Comparison of ENCODE assay signal across 20 cellular contexts in the genomic region with DNA sequence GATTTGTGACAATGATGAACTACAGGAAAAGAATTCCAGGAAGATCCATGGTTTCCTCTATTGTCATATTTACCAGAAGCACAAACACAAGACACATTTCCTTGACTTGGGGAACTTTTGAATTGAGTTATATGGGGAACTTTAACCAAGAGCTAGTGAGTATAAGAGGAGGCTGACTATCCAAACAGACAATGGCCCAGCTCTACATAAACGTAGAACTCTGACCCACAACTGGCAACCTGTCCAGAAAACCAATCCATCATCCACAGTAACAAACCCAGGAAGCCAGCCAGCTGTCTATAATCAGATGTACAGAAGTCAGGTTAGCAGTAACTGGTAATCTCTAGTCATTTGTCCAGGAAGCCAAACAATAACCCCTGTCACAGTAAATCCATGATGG.
"Had no signal": no experiment of that assay in that cellular context is flagged by ENCODE, and none has a peak within 500 bp of the region (broad histone marks: within the 10 kb centered on the region; RNA-seq: fewer than 3 reads in every experiment).

No MANE protein-coding gene starts in this region.

- H3K36me3 ChIP-seq: colonic mucosa, esophagus squamous epithelium, spleen, tibial artery, upper lobe of left lung, vagina had no signal

- H3K36me3 Mint-ChIP-seq: immature natural killer cell; natural killer cell treated with Interleukin-12 subunit alpha and Interleukin-12 subunit beta and Interleukin-15 and Interleukin-18, amount 100 ng/mL, for 72 hours; stimulated activated memory B cell treated with anti-CD40 and anti-IgM and Interleukin-4, amounts not matched to agents 10 μg/mL and 1 μg/mL and 100 μg/mL, for 72 hours had no signal

- H3K27ac Mint-ChIP-seq: stimulated activated memory B cell treated with anti-CD40 and anti-IgM and Interleukin-4, amounts not matched to agents 10 μg/mL and 1 μg/mL and 100 μg/mL, for 72 hours; stimulated activated naive CD8-positive, alpha-beta T cell treated with anti-CD3 and anti-CD28 coated beads, Interleukin-15, Interleukin-2, amounts not matched to agents 100 ng/mL and 50 ng/mL, for 24 hours had no signal

- H3K79me2 ChIP-seq: parathyroid adenoma had no signal

- H3K9me3 Mint-ChIP-seq: immature natural killer cell; natural killer cell treated with Interleukin-12 subunit alpha and Interleukin-12 subunit beta and Interleukin-15 and Interleukin-18, amount 100 ng/mL, for 72 hours; stimulated activated naive CD8-positive, alpha-beta T cell treated with anti-CD3 and anti-CD28 coated beads, Interleukin-15, Interleukin-2, amounts not matched to agents 100 ng/mL and 50 ng/mL, for 24 hours had no signal

- H3K4me1 Mint-ChIP-seq: immature natural killer cell; stimulated activated memory B cell treated with anti-CD40 and anti-IgM and Interleukin-4, amounts not matched to agents 10 μg/mL and 1 μg/mL and 100 μg/mL, for 72 hours had no signal

- H3K27ac ChIP-seq: colonic mucosa, parathyroid adenoma, psoas muscle, spleen, tibial artery, vagina had no signal

- H3K27me3 Mint-ChIP-seq: natural killer cell treated with Interleukin-12 subunit alpha and Interleukin-12 subunit beta and Interleukin-15 and Interleukin-18, amount 100 ng/mL, for 72 hours; stimulated activated memory B cell treated with anti-CD40 and anti-IgM and Interleukin-4, amounts not matched to agents 10 μg/mL and 1 μg/mL and 100 μg/mL, for 72 hours had no signal

- H3K27me3 ChIP-seq: colonic mucosa, esophagus squamous epithelium, spleen, tibial artery, upper lobe of left lung, vagina had no signal

- H3K4me3 ChIP-seq: colonic mucosa, esophagus squamous epithelium, psoas muscle, spleen, tibial artery, upper lobe of left lung, vagina had no signal

- H2AFZ ChIP-seq: parathyroid adenoma had no signal

- H3K4me1 ChIP-seq: colonic mucosa, parathyroid adenoma, psoas muscle, spleen, upper lobe of left lung had no signal

- H3K9me3 ChIP-seq: colonic mucosa, esophagus squamous epithelium, psoas muscle, tibial artery, upper lobe of left lung, vagina had no signal

- H3K9ac ChIP-seq: parathyroid adenoma had no signal

- H3K4me3 Mint-ChIP-seq: immature natural killer cell; natural killer cell treated with Interleukin-12 subunit alpha and Interleukin-12 subunit beta and Interleukin-15 and Interleukin-18, amount 100 ng/mL, for 72 hours; stimulated activated memory B cell treated with anti-CD40 and anti-IgM and Interleukin-4, amounts not matched to agents 10 μg/mL and 1 μg/mL and 100 μg/mL, for 72 hours; stimulated activated naive CD8-positive, alpha-beta T cell treated with anti-CD3 and anti-CD28 coated beads, Interleukin-15, Interleukin-2, amounts not matched to agents 100 ng/mL and 50 ng/mL, for 24 hours had no signal

- ATAC-seq: stimulated activated memory B cell treated with anti-CD40 and anti-IgM and Interleukin-4, amounts not matched to agents 10 μg/mL and 1 μg/mL and 100 μg/mL, for 72 hours had no signal

- DNase-seq: colonic mucosa; dermis blood vessel endothelial cell; esophagus squamous epithelium; foreskin fibroblast; immature natural killer cell; mammary epithelial cell; occipital lobe; psoas muscle; retina; spleen; stimulated activated CD4-positive, alpha-beta T cell treated with anti-CD3 and anti-CD28 coated beads, Interleukin-15, amount 100 ng/mL, for 24 hours; stimulated activated CD4-positive, alpha-beta T cell treated with anti-CD3 and anti-CD28 coated beads, Interleukin-1b, Interleukin-23, amount 100 ng/mL, for 48 hours; stimulated activated CD4-positive, alpha-beta T cell treated with anti-CD3 and anti-CD28 coated beads, Interleukin-4, amount 100 ng/mL, for 24 hours; tibial artery; upper lobe of left lung had no signal
